Comparison of ENCODE assay signal across 9 cellular contexts in genomic region chr1:159187647-159188374, GRCh38. TPM values are rescaled to one million over a fixed set of nuclear protein-coding genes. Genes with fewer than 3 reads are reported as not detected.
A peak's percentile ranks its signal among the peaks of the same experiment; 100 is the strongest.
DNase-seq lines count a peak whose midpoint lies in the region; ATAC-seq and TF ChIP-seq lines count a peak whose summit lies in the region.
"Had no signal": no experiment of that assay in that cellular context is flagged by ENCODE, and none has a peak within 500 bp of the region (broad histone marks: within the 10 kb centered on the region; RNA-seq: fewer than 3 reads in every experiment).

No MANE protein-coding gene starts in this region.

- in situ Hi-C loops in astrocyte of the cerebellum (cut with HindIII; ENCODE audit: low sequenced_read_pairs), result no loop called here

- TF ChIP-seq CTCF in astrocyte of the cerebellum (IDR thresholded peaks at IDR 0.05; ENCODE audit: low read depth, low read length, missing control alignments), result no peak

- DNase-seq in astrocyte of the cerebellum (ENCODE audit: low read depth) (no peak), SK-N-DZ (ENCODE audit: low spot score) (no peak)
- no peak for DNase-seq in stimulated activated CD4-positive, alpha-beta T cell treated with anti-CD3 and anti-CD28 coated beads, Interleukin-4, amount 100 ng/mL, for 1 hour
- DNase-seq in activated CD4-positive, alpha-beta T cell treated with anti-CD3 and anti-CD28 coated beads for 1 hour, result no peak
- DNase-seq: activated naive CD4-positive, alpha-beta T cell treated with anti-CD3 and anti-CD28 coated beads, Interleukin-2, amount 50 U/mL, for 16 hours had no signal

- peak overlapping the region; percentile 22 for H3K4me3 ChIP-seq in astrocyte of the cerebellum (ENCODE audit: low read depth, low read length)
- H3K4me3 ChIP-seq in iPS-18c (ENCODE audit: insufficient read depth, low read depth, low read length), result peak overlapping the region; percentile 62
- H3K4me3 ChIP-seq in skin epidermis, result peak overlapping the region in 4 of 7 experiments; percentile 6 to 27 (median 14)

- H3K27ac ChIP-seq in skin epidermis, result peak overlapping the region in 1 of 21 experiments; percentile 34

- ATAC-seq in GM21360 (IDR thresholded peaks at IDR 0.05; ENCODE audit: unreplicated experiment) (peak; percentile 5), GM18502 (IDR thresholded peaks at IDR 0.05; ENCODE audit: poor library complexity, unreplicated experiment) (no peak)

- H3K9me3 ChIP-seq in iPS-18c (ENCODE audit: control insufficient read depth, insufficient read depth, low read length), result no peaks in the 10 kb centered on the region

RNA-seq across cellular contexts. Expression of gene CADM3, which starts 16.4 kb away (rescaled TPM):
- polyA plus RNA-seq in SK-N-DZ (2014; cell fraction: cytosol; rRNA removed), result 9.9 and 11.3 TPM in 2 replicates
- polyA plus RNA-seq in SK-N-DZ (2014; cell fraction: nucleus; rRNA removed), result 4.1 and 5.1 TPM in 2 replicates

RNA-seq across cellular contexts. Expression of gene ACKR1, which starts 16.9 kb away (rescaled TPM):
- polyA plus RNA-seq in SK-N-DZ (2014; cell fraction: cytosol; rRNA removed), result 0.08 and 0.31 TPM in 2 replicates
- 0.13 and 0.97 TPM in 2 replicates for polyA plus RNA-seq in SK-N-DZ (2014; cell fraction: nucleus; rRNA removed)
